Comparison of ENCODE assay signal across 16 cellular contexts in the genomic region with DNA sequence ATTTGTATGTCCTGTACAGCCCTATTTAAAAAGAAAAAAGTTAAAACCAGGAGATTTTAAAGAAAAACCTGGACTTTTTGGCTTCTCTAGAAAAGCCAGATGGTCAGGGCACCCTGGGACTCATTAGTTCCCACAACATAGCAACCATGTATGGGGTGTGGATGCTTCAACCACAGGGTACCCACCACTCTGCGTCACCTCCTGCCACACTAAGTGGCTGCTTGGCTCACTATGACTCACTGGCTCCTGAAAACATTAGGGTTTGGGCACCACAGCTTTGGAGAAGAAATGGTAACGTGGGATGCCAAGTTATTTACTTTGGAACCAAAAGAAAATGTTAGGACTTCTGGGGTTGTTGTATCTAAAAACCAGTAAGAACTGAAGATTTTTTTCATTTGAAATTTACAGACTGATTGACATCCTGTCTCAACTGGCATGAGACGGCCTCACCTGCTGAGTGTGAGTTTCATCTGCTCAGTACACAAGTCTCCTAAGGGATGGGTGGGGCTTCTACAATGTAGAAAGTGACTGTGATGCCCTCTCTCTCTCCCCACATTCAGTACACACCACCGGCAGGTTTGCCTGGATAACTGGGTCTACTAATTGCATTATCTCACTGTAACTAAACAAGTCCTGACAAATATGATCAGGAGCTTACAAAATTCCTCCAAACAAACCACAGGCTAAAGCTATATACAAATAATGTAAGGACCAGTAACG.
DNase-seq lines count a peak whose midpoint lies in the region; ATAC-seq and TF ChIP-seq lines count a peak whose summit lies in the region.
"Had no signal": no experiment of that assay in that cellular context is flagged by ENCODE, and none has a peak within 500 bp of the region (broad histone marks: within the 10 kb centered on the region; RNA-seq: fewer than 3 reads in every experiment).

No MANE protein-coding gene starts in this region.

- H3K4me1 Mint-ChIP-seq in T-helper 17 cell = peaks cover 16% of the 10 kb centered on the region
- H3K4me1 Mint-ChIP-seq in stimulated activated naive CD8-positive, alpha-beta T cell treated with anti-CD3 and anti-CD28 coated beads, Interleukin-15, amount 100 ng/mL, for 72 hours = peaks cover 17% of the 10 kb centered on the region

- peaks cover 73% of the 10 kb centered on the region for H3K27me3 Mint-ChIP-seq in T-helper 17 cell
- H3K27me3 Mint-ChIP-seq in stimulated activated naive CD8-positive, alpha-beta T cell treated with anti-CD3 and anti-CD28 coated beads, Interleukin-15, amount 100 ng/mL, for 72 hours = peaks cover 82% of the 10 kb centered on the region

- H3K27me3 ChIP-seq in foreskin keratinocyte = peaks cover 23% of the 10 kb centered on the region
- peaks cover 0 to 5% of the 10 kb centered on the region in 2 donors for H3K27me3 ChIP-seq in Peyer's patch

- TF ChIP-seq CTCF in foreskin keratinocyte (conservative IDR thresholded peaks at IDR 0.05) = no peak
- TF ChIP-seq CTCF in Peyer's patch (IDR thresholded peaks at IDR 0.05) = no peak

- H3K36me3 Mint-ChIP-seq in T-helper 17 cell (ENCODE audit: low read depth) = peaks cover 14% of the 10 kb centered on the region
- H3K36me3 Mint-ChIP-seq: IgD-negative memory B cell had no signal

- H3K9me3 Mint-ChIP-seq in stimulated activated naive CD8-positive, alpha-beta T cell treated with anti-CD3 and anti-CD28 coated beads, Interleukin-15, amount 100 ng/mL, for 72 hours = no peaks in the 10 kb centered on the region
- H3K9me3 Mint-ChIP-seq: IgD-negative memory B cell had no signal

- H3K9me3 ChIP-seq in T-helper 17 cell (ENCODE audit: control insufficient read depth, low read length, poor library complexity, severe bottlenecking) (no peaks in the 10 kb centered on the region), Peyer's patch (no peaks in the 10 kb centered on the region)
- H3K9me3 ChIP-seq: Caco-2, tibial nerve had no signal

- no peak overlapping the region for H3K4me3 ChIP-seq in Peyer's patch
- H3K4me3 ChIP-seq: coronary artery, hepatocyte, SK-N-MC, tibial nerve had no signal

- peaks cover 22% of the 10 kb centered on the region for H3K4me1 ChIP-seq in foreskin keratinocyte
- no peaks in the 10 kb centered on the region for H3K4me1 ChIP-seq in Peyer's patch
- H3K4me1 ChIP-seq: Caco-2 had no signal

- H3K36me3 ChIP-seq in Peyer's patch = no peaks in the 10 kb centered on the region
- H3K36me3 ChIP-seq: tibial nerve had no signal

- no peak overlapping the region for H3K27ac Mint-ChIP-seq in T-helper 17 cell
- no peak overlapping the region for H3K27ac Mint-ChIP-seq in stimulated activated naive CD8-positive, alpha-beta T cell treated with anti-CD3 and anti-CD28 coated beads, Interleukin-15, amount 100 ng/mL, for 72 hours
- H3K27ac Mint-ChIP-seq: IgD-negative memory B cell, progenitor cell of endocrine pancreas had no signal

- peak overlapping the region; percentile 90 for H3K27ac ChIP-seq in foreskin keratinocyte
- H3K27ac ChIP-seq in Peyer's patch = no peak overlapping the region
- H3K27ac ChIP-seq: coronary artery, hepatocyte, SK-N-MC, tibial nerve had no signal

- peak; percentile 73 for ATAC-seq in T-helper 17 cell
- peak; percentile 80 for ATAC-seq in foreskin keratinocyte
- peak; percentile 95 for ATAC-seq in stimulated activated naive CD8-positive, alpha-beta T cell treated with anti-CD3 and anti-CD28 coated beads, Interleukin-15, amount 100 ng/mL, for 72 hours

- no peak for TF ChIP-seq POLR2A in Peyer's patch (IDR thresholded peaks at IDR 0.05)

- H3K4me3 Mint-ChIP-seq in T-helper 17 cell = no peak overlapping the region
- H3K4me3 Mint-ChIP-seq in stimulated activated naive CD8-positive, alpha-beta T cell treated with anti-CD3 and anti-CD28 coated beads, Interleukin-15, amount 100 ng/mL, for 72 hours = no peak overlapping the region

- peak; percentile 27 for DNase-seq in activated naive CD4-positive, alpha-beta T cell treated with Interleukin-2 at 50 U/mL for 16 hours
- DNase-seq in activated naive CD4-positive, alpha-beta T cell treated with anti-CD3 and anti-CD28 coated beads, Interleukin-2, amount 50 U/mL, for 16 hours = no peak
- no peak for DNase-seq in T-helper 17 cell
- peak; percentile 93 to 96 for DNase-seq in foreskin keratinocyte
- DNase-seq in stimulated activated naive CD8-positive, alpha-beta T cell treated with anti-CD3 and anti-CD28 coated beads, Interleukin-15, amount 100 ng/mL, for 72 hours = peak in 1 of 2 donors; percentile 66
- no peak for DNase-seq in Peyer's patch
- no peak for DNase-seq in DMS153 treated with DMSO at 0.1 percent for 48 hours (lab: John Stamatoyannopoulos, UW; ENCODE audit: unreplicated experiment)
- DNase-seq in activated effector memory CD4-positive, alpha-beta T cell treated with anti-CD3 and anti-CD28 coated beads, Interleukin-2, amount 50 U/mL, for 16 hours = no peak
- DNase-seq: Caco-2, NCI-H1105 treated with DMSO at 0.1 percent for 48 hours had no signal

Comparison
In these comparisons a context has a peak if more than half of its experiments do, and no peak if none do; other contexts are left out.
1. DNase-seq: peak in activated naive CD4-positive, alpha-beta T cell treated with Interleukin-2 at 50 U/mL for 16 hours (single experiment) and foreskin keratinocyte (2 of 2); none in activated naive CD4-positive, alpha-beta T cell treated with anti-CD3 and anti-CD28 coated beads, Interleukin-2, amount 50 U/mL, for 16 hours (single experiment), T-helper 17 cell (0 of 3), Peyer's patch (0 of 3), DMS153 treated with DMSO at 0.1 percent for 48 hours (single experiment) and activated effector memory CD4-positive, alpha-beta T cell treated with anti-CD3 and anti-CD28 coated beads, Interleukin-2, amount 50 U/mL, for 16 hours (single experiment).
2. Peak in every context shown above with its lines, with median percentiles within 50 percentile points of each other: ATAC-seq.